In the genomic region with DNA sequence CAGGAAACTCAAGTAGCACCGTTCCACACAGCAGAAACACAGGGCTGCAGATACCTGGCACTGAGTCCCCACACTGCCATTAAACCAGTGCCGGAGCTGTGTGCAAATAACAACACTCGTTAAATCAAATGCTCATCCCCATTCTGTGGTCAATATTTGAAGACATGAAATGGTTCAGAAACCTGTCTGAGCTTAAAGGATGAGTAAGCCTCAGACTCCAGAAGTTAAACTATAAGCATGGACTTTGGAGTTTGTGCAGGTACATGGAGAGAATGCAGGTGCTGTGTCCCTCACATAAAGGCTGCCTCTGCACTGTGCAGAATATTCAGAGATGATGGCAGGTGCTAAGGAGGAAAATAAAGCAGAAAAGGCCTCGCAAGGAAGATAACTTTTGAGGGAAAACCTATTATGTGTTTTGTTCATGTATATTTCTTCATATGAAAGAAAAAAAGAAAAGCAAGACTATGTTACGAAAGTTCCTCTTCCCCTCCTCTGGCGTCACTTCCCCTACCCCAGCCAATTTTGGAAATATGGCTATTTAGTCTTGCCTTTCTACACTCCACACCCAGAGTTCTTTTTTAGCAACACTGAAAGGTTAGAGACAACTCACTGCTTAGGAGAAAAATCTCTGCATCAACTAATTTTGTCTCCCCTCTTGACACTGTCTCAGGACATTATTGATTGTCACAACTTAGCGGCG, we compare ENCODE assay signal across 12 cellular contexts. TPM values are rescaled to one million over a fixed set of nuclear protein-coding genes. Genes with fewer than 3 reads are reported as not detected.
A peak's percentile ranks its signal among the peaks of the same experiment; 100 is the strongest.
DNase-seq lines count a peak whose midpoint lies in the region; ATAC-seq and TF ChIP-seq lines count a peak whose summit lies in the region.
"Had no signal": no experiment of that assay in that cellular context is flagged by ENCODE, and none has a peak within 500 bp of the region (broad histone marks: within the 10 kb centered on the region; RNA-seq: fewer than 3 reads in every experiment).

No MANE protein-coding gene starts in this region.

- peaks cover 13% of the 10 kb centered on the region for H3F3A ChIP-seq in neural progenitor cell (ENCODE audit: low read depth)

- H3K36me3 ChIP-seq in KOPT-K1 (ENCODE audit: insufficient read depth, low read length) (no peaks in the 10 kb centered on the region), neural progenitor cell (no peaks in the 10 kb centered on the region), osteoblast (ENCODE audit: insufficient read depth, low read length) (no peaks in the 10 kb centered on the region)

- DNase-seq in NCI-H345 (lab: John Stamatoyannopoulos, UW) (peak; percentile 31), NCI-H345 treated with DMSO at 0.1 percent for 48 hours (lab: John Stamatoyannopoulos, UW; ENCODE audit: unreplicated experiment) (no peak), neural progenitor cell (ENCODE audit: low spot score) (no peak), Right ventricle myocardium inferior (ENCODE audit: missing footprints) (no peak), osteoblast (ENCODE audit: insufficient read length, low spot score, missing footprints) (no peak)
- DNase-seq in activated CD8-positive, alpha-beta T cell treated with anti-CD3 and anti-CD28 coated beads for 36 hours = no peak
- DNase-seq: cortex of kidney had no signal

- no peak for ATAC-seq in activated CD8-positive, alpha-beta T cell treated with anti-CD3 and anti-CD28 coated beads for 36 hours
- ATAC-seq in GM18870 (IDR thresholded peaks at IDR 0.05; ENCODE audit: unreplicated experiment) (no peak), Right ventricle myocardium inferior (no peak)

- intact Hi-C loops in activated CD8-positive, alpha-beta T cell treated with anti-CD3 and anti-CD28 coated beads for 36 hours (cut with micrococcal nuclease) = loop anchor here (5.0 kb wide), 1 partner anchor 38 kb away; a partner anchor contains a TSS
- intact Hi-C loops in Right ventricle myocardium inferior (cut with DNase I) = no loop called here

- TF ChIP-seq CTCF in activated CD8-positive, alpha-beta T cell treated with anti-CD3 and anti-CD28 coated beads for 36 hours (IDR thresholded peaks at IDR 0.05) = no peak
- TF ChIP-seq CTCF in neural progenitor cell (IDR thresholded peaks at IDR 0.05) (no peak), osteoblast (IDR thresholded peaks at IDR 0.05; ENCODE audit: extremely low read depth, low read depth, low read length) (no peak)

- H3K4me1 ChIP-seq in neural progenitor cell = no peaks in the 10 kb centered on the region
- H3K4me1 ChIP-seq in osteoblast (ENCODE audit: insufficient read depth, low read length) = peaks cover 20% of the 10 kb centered on the region

- no peaks in the 10 kb centered on the region for H3K36me3 Mint-ChIP-seq in activated CD8-positive, alpha-beta T cell treated with anti-CD3 and anti-CD28 coated beads for 36 hours (ENCODE audit: low read depth)
- H3K36me3 Mint-ChIP-seq in neural progenitor cell = no peaks in the 10 kb centered on the region

- H3K4me3 ChIP-seq in neural progenitor cell (no peak overlapping the region), osteoblast (ENCODE audit: insufficient read depth, low read length) (no peak overlapping the region)

- no peak overlapping the region for H3K4me2 ChIP-seq in neural progenitor cell
- no peak overlapping the region for H3K4me2 ChIP-seq in osteoblast (ENCODE audit: insufficient read depth, low read length)

- H3K9ac ChIP-seq in neural progenitor cell = no peak overlapping the region

- peak overlapping the region; percentile 9 for H3K27ac Mint-ChIP-seq in activated CD8-positive, alpha-beta T cell treated with anti-CD3 and anti-CD28 coated beads for 36 hours
- no peak overlapping the region for H3K27ac Mint-ChIP-seq in neural progenitor cell

- POLR2A ChIA-PET in activated CD8-positive, alpha-beta T cell treated with anti-CD3 and anti-CD28 coated beads for 36 hours (lab: Charles Lee) = interaction anchor here (1.3 kb wide), 1 partner anchor 25 kb away, joined by 3 read pairs; no protein-coding TSS in a partner anchor

- H3K79me2 ChIP-seq in neural progenitor cell (ENCODE audit: low read depth) (no peaks in the 10 kb centered on the region), osteoblast (ENCODE audit: insufficient read depth, low read length) (peaks cover 12% of the 10 kb centered on the region)

- no peak overlapping the region for H2AFZ ChIP-seq in neural progenitor cell (replicated peaks)
- H2AFZ ChIP-seq in osteoblast (ENCODE audit: low read length) = no peak overlapping the region

- peaks cover 56% of the 10 kb centered on the region for H3K4me1 Mint-ChIP-seq in activated CD8-positive, alpha-beta T cell treated with anti-CD3 and anti-CD28 coated beads for 36 hours (ENCODE audit: low read depth)
- H3K4me1 Mint-ChIP-seq in neural progenitor cell = peaks cover 38% of the 10 kb centered on the region

- H3K27ac ChIP-seq in KOPT-K1 (ENCODE audit: low read depth, low read length, poor library complexity, severe bottlenecking) (peak overlapping the region; percentile 96), neural progenitor cell (no peak overlapping the region), osteoblast (ENCODE audit: low read depth, low read length) (no peak overlapping the region)

- CTCF ChIA-PET in activated CD8-positive, alpha-beta T cell treated with anti-CD3 and anti-CD28 coated beads for 36 hours (lab: Charles Lee) = interaction anchor here (0.9 kb wide), 1 partner anchor 9 kb away, joined by 3 read pairs; no protein-coding TSS in a partner anchor

- no peaks in the 10 kb centered on the region for H3K9me3 Mint-ChIP-seq in activated CD8-positive, alpha-beta T cell treated with anti-CD3 and anti-CD28 coated beads for 36 hours
- H3K9me3 Mint-ChIP-seq in neural progenitor cell = peaks cover 6% of the 10 kb centered on the region

- H3K9me3 ChIP-seq in KOPT-K1 (ENCODE audit: insufficient read depth, low read length, poor library complexity, severe bottlenecking) (no peaks in the 10 kb centered on the region), neural progenitor cell (ENCODE audit: low read depth) (no peaks in the 10 kb centered on the region), osteoblast (ENCODE audit: low read depth, low read length) (no peaks in the 10 kb centered on the region)

- H3K4me3 Mint-ChIP-seq in activated CD8-positive, alpha-beta T cell treated with anti-CD3 and anti-CD28 coated beads for 36 hours = no peak overlapping the region
- peak overlapping the region; percentile 39 for H3K4me3 Mint-ChIP-seq in neural progenitor cell

- no peaks in the 10 kb centered on the region for H3K27me3 Mint-ChIP-seq in activated CD8-positive, alpha-beta T cell treated with anti-CD3 and anti-CD28 coated beads for 36 hours
- peaks cover 9% of the 10 kb centered on the region for H3K27me3 Mint-ChIP-seq in neural progenitor cell (ENCODE audit: insufficient read depth, low read depth)

- peaks cover 93% of the 10 kb centered on the region for H3K27me3 ChIP-seq in neural progenitor cell
- no peaks in the 10 kb centered on the region for H3K27me3 ChIP-seq in osteoblast (ENCODE audit: insufficient read depth, low read length)

- H4K20me1 ChIP-seq in neural progenitor cell (ENCODE audit: low read depth) (peaks cover 11% of the 10 kb centered on the region), osteoblast (ENCODE audit: insufficient read depth, low read length) (no peaks in the 10 kb centered on the region)

RNA-seq across cellular contexts. Expression of a gene that starts 4.6 kb away (rescaled TPM):
- 10 to 100 TPM; 22.5 to 24.9 TPM for total RNA-seq in activated CD8-positive, alpha-beta T cell treated with anti-CD3 and anti-CD28 coated beads for 36 hours
- 0.28 TPM in 1 of 2 replicates, not detected in the other for total RNA-seq in neural progenitor cell (ENCODE audit: low replicate concordance)
- total RNA-seq in Right ventricle myocardium inferior = 40.7 TPM
- 14.8 and 17.1 TPM in 2 replicates for total RNA-seq in osteoblast

RNA-seq across cellular contexts. Expression of a gene that starts 33.8 kb away (rescaled TPM):
- total RNA-seq in activated CD8-positive, alpha-beta T cell treated with anti-CD3 and anti-CD28 coated beads for 36 hours = not detected
- not detected in 2 replicates for total RNA-seq in neural progenitor cell (ENCODE audit: low replicate concordance)
- total RNA-seq in Right ventricle myocardium inferior = not detected
- not detected in 2 replicates for total RNA-seq in osteoblast
- total RNA-seq: lung microvascular endothelial cell; right cardiac atrium; T-helper 1 cell treated with Interleukin-12 subunit alpha and Interleukin-12 subunit beta and Interleukin-4 antibody, amounts not matched to agents 30 ng/mL and 1 ng/mL, for 36 hours had no signal

RNA-seq across cellular contexts. Expression of a gene that starts 38.0 kb away (rescaled TPM):
- 100 to 1,000 TPM; 132 to 138 TPM for total RNA-seq in activated CD8-positive, alpha-beta T cell treated with anti-CD3 and anti-CD28 coated beads for 36 hours
- total RNA-seq in neural progenitor cell (ENCODE audit: low replicate concordance) (43.7 and 45.6 TPM in 2 replicates), Right ventricle myocardium inferior (19.7 TPM), osteoblast (30.8 and 31.8 TPM in 2 replicates)

RNA-seq across cellular contexts. Expression of a gene that starts 49.8 kb away (rescaled TPM):
- 1 to 10 TPM; 3.9 to 5.0 TPM for total RNA-seq in activated CD8-positive, alpha-beta T cell treated with anti-CD3 and anti-CD28 coated beads for 36 hours
- total RNA-seq in neural progenitor cell (ENCODE audit: low replicate concordance) = not detected in 2 replicates
- 12.1 TPM for total RNA-seq in Right ventricle myocardium inferior
- total RNA-seq in osteoblast = 3.2 and 6.9 TPM in 2 replicates

Comparison
In these comparisons a context has a peak if more than half of its experiments do, and no peak if none do; other contexts are left out.
1. RNA of a gene that starts 4.6 kb away (total RNA-seq): 40.7 TPM in Right ventricle myocardium inferior (single experiment), 22.5 to 24.9 TPM in activated CD8-positive, alpha-beta T cell treated with anti-CD3 and anti-CD28 coated beads for 36 hours and 14.8 to 17.1 TPM in osteoblast; 0.28 TPM in neural progenitor cell; every median in the first group is over 10 times any median in the second.